Comparison of ENCODE assay signal across 8 cellular contexts in the genomic region with DNA sequence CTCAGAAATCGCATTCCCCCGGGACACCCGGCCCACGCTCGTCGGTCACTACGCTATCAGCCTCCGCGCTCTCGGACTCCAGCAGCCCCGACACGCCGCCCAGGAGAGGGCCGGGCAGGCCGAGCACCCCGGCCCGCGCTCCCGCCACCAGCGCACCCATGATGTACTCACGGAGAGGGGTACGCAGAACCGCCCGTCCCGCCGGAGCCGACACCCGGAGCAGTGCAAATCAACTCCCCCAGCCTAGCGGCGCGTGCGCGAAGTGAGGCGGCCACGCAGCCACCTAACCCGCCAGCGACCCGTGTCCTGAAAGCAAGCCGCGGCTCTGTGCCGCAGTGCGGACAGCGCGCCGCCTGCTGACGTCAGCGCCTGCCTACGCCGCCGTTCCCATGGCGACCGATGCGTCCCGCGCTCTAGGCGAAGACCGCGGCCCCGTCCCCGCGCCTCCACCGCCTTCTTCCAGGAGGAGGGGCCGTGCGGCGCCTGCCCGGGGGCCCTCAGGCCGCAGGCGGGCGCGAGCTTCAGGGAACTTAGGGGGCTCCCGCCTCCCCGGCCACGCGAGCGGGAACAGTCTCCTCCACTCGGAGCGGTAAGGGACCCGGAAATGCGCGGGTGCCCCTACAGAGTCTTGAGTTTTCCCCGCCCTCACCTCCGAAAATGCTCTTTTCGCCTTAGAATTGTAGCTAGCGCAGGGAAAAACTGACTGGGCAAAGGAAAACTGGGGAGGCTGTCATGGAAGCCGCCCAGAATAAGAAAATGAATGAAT. TPM values are rescaled to one million over a fixed set of nuclear protein-coding genes. Genes with fewer than 3 reads are reported as not detected.
A peak's percentile ranks its signal among the peaks of the same experiment; 100 is the strongest.
DNase-seq lines count a peak whose midpoint lies in the region; ATAC-seq and TF ChIP-seq lines count a peak whose summit lies in the region.

A gene (minus strand): TSS at position 329 of the 766 bp plus-strand sequence. CDS start 5,503 bp downstream, outside the sequence.

- ATAC-seq in HG03378 (IDR thresholded peaks at IDR 0.05; ENCODE audit: unreplicated experiment) (peak; percentile 86), left colon (peak; percentile 95)
- peak; percentile 81 for ATAC-seq in activated CD4-positive, alpha-beta T cell treated with anti-CD3 and anti-CD28 coated beads for 36 hours

- H3K9ac ChIP-seq in BLaER1: peak within 1 kb of the TSS; percentile 84

- H3K27me3 Mint-ChIP-seq in activated CD4-positive, alpha-beta T cell treated with anti-CD3 and anti-CD28 coated beads for 36 hours: no peaks in the 10 kb centered on the region

- H3K4me1 ChIP-seq in BLaER1: peaks cover 24% of the 10 kb centered on the region

- H3K4me1 Mint-ChIP-seq in activated CD4-positive, alpha-beta T cell treated with anti-CD3 and anti-CD28 coated beads for 36 hours: peaks cover 7% of the 10 kb centered on the region

- H4K20me1 ChIP-seq in BLaER1: no peaks in the 10 kb centered on the region

- no peaks in the 10 kb centered on the region for H3K9me3 ChIP-seq in BLaER1

- peak within 1 kb of the TSS; percentile 86 for H3K4me2 ChIP-seq in BLaER1

- peak within 1 kb of the TSS; percentile 80 for H3K27ac ChIP-seq in BLaER1
- peak within 1 kb of the TSS; percentile 97 for H3K27ac ChIP-seq in cingulate gyrus (ENCODE audit: low read depth, low read length)

- H3K27me3 ChIP-seq in BLaER1: no peaks in the 10 kb centered on the region

- H3K4me3 Mint-ChIP-seq in activated CD4-positive, alpha-beta T cell treated with anti-CD3 and anti-CD28 coated beads for 36 hours: no peak within 1 kb of the TSS

- H3K27ac Mint-ChIP-seq in activated CD4-positive, alpha-beta T cell treated with anti-CD3 and anti-CD28 coated beads for 36 hours: peak within 1 kb of the TSS; percentile 94

- H3K4me3 ChIP-seq in BLaER1: peak within 1 kb of the TSS; percentile 93

- H3K9me3 Mint-ChIP-seq in activated CD4-positive, alpha-beta T cell treated with anti-CD3 and anti-CD28 coated beads for 36 hours (ENCODE audit: low read depth): no peaks in the 10 kb centered on the region

- TF ChIP-seq POLR2A in GM19193 (IDR thresholded peaks at IDR 0.05; ENCODE audit: extremely low read depth, insufficient read depth, insufficient read length): peak; percentile 76

- peaks cover 13% of the 10 kb centered on the region; the same call in 1 of the 2 replicates for H3K36me3 ChIP-seq in BLaER1

- DNase-seq in NCI-H510A treated with DMSO at 0.1 percent for 48 hours (lab: John Stamatoyannopoulos, UW) (peak; percentile 61), left colon (peak; percentile 94 to 96)
- peak; percentile 94 for DNase-seq in activated CD4-positive, alpha-beta T cell treated with anti-CD3 and anti-CD28 coated beads for 36 hours
- peak; percentile 91 for DNase-seq in stimulated activated CD4-positive, alpha-beta T cell treated with anti-CD3 and anti-CD28 coated beads, Interleukin-1b, Interleukin-23, amount 100 ng/mL, for 48 hours

- POLR2A ChIA-PET in activated CD4-positive, alpha-beta T cell treated with anti-CD3 and anti-CD28 coated beads for 36 hours (lab: Charles Lee): interaction anchor here (0.6 to 1.7 kb wide), 6 partner anchors 79 to 1013 kb away, joined by 3 to 10 read pairs (median 4); a partner anchor contains a TSS

- CTCF ChIA-PET in activated CD4-positive, alpha-beta T cell treated with anti-CD3 and anti-CD28 coated beads for 36 hours (lab: Charles Lee): interaction anchor here (0.6 to 1.3 kb wide), 9 partner anchors 16 to 1324 kb away, joined by 3 to 5 read pairs (median 3); a partner anchor contains a TSS

- intact Hi-C loops in activated CD4-positive, alpha-beta T cell treated with anti-CD3 and anti-CD28 coated beads for 36 hours (cut with DNase I, micrococcal nuclease): loop anchor here (1.0 to 5.0 kb wide), 10 partner anchors 40 to 1545 kb away; a partner anchor contains a TSS
- intact Hi-C loops in left colon (cut with DNase I, micrococcal nuclease): no loop called here

- peaks cover 25% of the 10 kb centered on the region for H3K36me3 Mint-ChIP-seq in activated CD4-positive, alpha-beta T cell treated with anti-CD3 and anti-CD28 coated beads for 36 hours (ENCODE audit: low read depth)

RNA-seq across cellular contexts. Expression of the gene that starts here (rescaled TPM):
- total RNA-seq in activated CD4-positive, alpha-beta T cell treated with anti-CD3 and anti-CD28 coated beads for 36 hours: 10 to 100 TPM; 35.6 to 36.0 TPM
- 10 to 100 TPM; 21.4 to 25.8 TPM for total RNA-seq in left colon

Comparison
In these comparisons a context has a peak if more than half of its experiments do, and no peak if none do; other contexts are left out.
1. Peak in every context shown above with its lines: DNase-seq, ATAC-seq, H3K4me3 ChIP-seq and H3K27ac ChIP-seq.
2. intact Hi-C loops: an anchor here in activated CD4-positive, alpha-beta T cell treated with anti-CD3 and anti-CD28 coated beads for 36 hours (1.0 to 5.0 kb wide); none called in left colon.